Comparison of ENCODE assay signal across 25 cellular contexts in the genomic region with DNA sequence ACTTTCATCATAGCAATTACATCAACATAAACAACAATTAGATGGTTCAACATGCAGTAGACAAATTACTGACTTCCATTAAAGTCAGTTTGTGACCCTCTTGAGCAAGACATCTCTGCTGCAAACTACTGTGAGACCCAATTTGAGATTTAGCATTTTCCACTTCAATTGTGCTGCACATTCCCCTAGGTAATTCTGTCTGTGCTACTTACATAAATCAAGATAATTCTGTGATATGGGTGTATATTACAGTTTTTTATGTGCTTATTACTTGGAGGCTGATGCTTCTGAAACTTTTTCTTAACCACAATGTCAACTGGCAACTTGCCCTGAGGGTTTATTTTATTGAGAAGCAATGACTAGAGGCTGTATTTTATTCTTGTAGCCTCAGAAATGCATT.
"Had no signal": no experiment of that assay in that cellular context is flagged by ENCODE, and none has a peak within 500 bp of the region (broad histone marks: within the 10 kb centered on the region; RNA-seq: fewer than 3 reads in every experiment).

No MANE protein-coding gene starts in this region.

- H3K4me1 Mint-ChIP-seq: activated naive CD4-positive, alpha-beta T cell treated with anti-CD3 and anti-CD28 coated beads, Interleukin-2, amount 50 U/mL, for 24 hours; activated naive CD8-positive, alpha-beta T cell treated with anti-CD3 and anti-CD28 coated beads, Interleukin-2, amount 50 U/mL, for 24 hours; naive B cell; stimulated activated effector memory CD8-positive, alpha-beta T cell treated with anti-CD3 and anti-CD28 coated beads, Interleukin-12 subunit alpha, Interleukin-12 subunit beta, amount 100 ng/mL, for 72 hours had no signal

- ATAC-seq: activated naive CD8-positive, alpha-beta T cell treated with anti-CD3 and anti-CD28 coated beads, Interleukin-2, amount 50 U/mL, for 24 hours; gastroesophageal sphincter; pancreas; psoas muscle; stimulated activated effector memory CD8-positive, alpha-beta T cell treated with anti-CD3 and anti-CD28 coated beads, Interleukin-12 subunit alpha, Interleukin-12 subunit beta, amount 100 ng/mL, for 72 hours had no signal

- H3K79me2 ChIP-seq: hepatocyte had no signal

- H3K4me2 ChIP-seq: hepatocyte had no signal

- H3K9me3 ChIP-seq: gastroesophageal sphincter, left ventricle myocardium inferior, pancreas, psoas muscle, sigmoid colon, thoracic aorta had no signal

- H3K27me3 ChIP-seq: gastroesophageal sphincter, hepatocyte, pancreas, sigmoid colon had no signal

- H3K36me3 Mint-ChIP-seq: activated naive CD4-positive, alpha-beta T cell treated with anti-CD3 and anti-CD28 coated beads, Interleukin-2, amount 50 U/mL, for 24 hours; naive B cell; stimulated activated effector memory CD8-positive, alpha-beta T cell treated with anti-CD3 and anti-CD28 coated beads, Interleukin-12 subunit alpha, Interleukin-12 subunit beta, amount 100 ng/mL, for 72 hours had no signal

- H3K9me3 Mint-ChIP-seq: activated naive CD4-positive, alpha-beta T cell treated with anti-CD3 and anti-CD28 coated beads, Interleukin-2, amount 50 U/mL, for 24 hours; stimulated activated naive CD8-positive, alpha-beta T cell treated with anti-CD3 and anti-CD28 coated beads, Interleukin-15, Interleukin-2, amounts not matched to agents 100 ng/mL and 50 ng/mL, for 24 hours had no signal

- H3K27ac ChIP-seq: gastroesophageal sphincter, hepatocyte, left ventricle myocardium inferior, pancreas, psoas muscle, sigmoid colon, thoracic aorta, VCaP had no signal

- H3K4me3 Mint-ChIP-seq: activated naive CD4-positive, alpha-beta T cell treated with anti-CD3 and anti-CD28 coated beads, Interleukin-2, amount 50 U/mL, for 24 hours; activated naive CD8-positive, alpha-beta T cell treated with anti-CD3 and anti-CD28 coated beads, Interleukin-2, amount 50 U/mL, for 24 hours; naive B cell; stimulated activated effector memory CD8-positive, alpha-beta T cell treated with anti-CD3 and anti-CD28 coated beads, Interleukin-12 subunit alpha, Interleukin-12 subunit beta, amount 100 ng/mL, for 72 hours; stimulated activated naive CD8-positive, alpha-beta T cell treated with anti-CD3 and anti-CD28 coated beads, Interleukin-15, Interleukin-2, amounts not matched to agents 100 ng/mL and 50 ng/mL, for 24 hours had no signal

- H3K27ac Mint-ChIP-seq: activated naive CD4-positive, alpha-beta T cell treated with anti-CD3 and anti-CD28 coated beads, Interleukin-2, amount 50 U/mL, for 24 hours; activated naive CD8-positive, alpha-beta T cell treated with anti-CD3 and anti-CD28 coated beads, Interleukin-2, amount 50 U/mL, for 24 hours; stimulated activated effector memory CD8-positive, alpha-beta T cell treated with anti-CD3 and anti-CD28 coated beads, Interleukin-12 subunit alpha, Interleukin-12 subunit beta, amount 100 ng/mL, for 72 hours; stimulated activated naive CD8-positive, alpha-beta T cell treated with anti-CD3 and anti-CD28 coated beads, Interleukin-15, Interleukin-2, amounts not matched to agents 100 ng/mL and 50 ng/mL, for 24 hours had no signal

- H3K27me3 Mint-ChIP-seq: activated naive CD4-positive, alpha-beta T cell treated with anti-CD3 and anti-CD28 coated beads, Interleukin-2, amount 50 U/mL, for 24 hours; activated naive CD8-positive, alpha-beta T cell treated with anti-CD3 and anti-CD28 coated beads, Interleukin-2, amount 50 U/mL, for 24 hours; naive B cell; stimulated activated naive CD8-positive, alpha-beta T cell treated with anti-CD3 and anti-CD28 coated beads, Interleukin-15, Interleukin-2, amounts not matched to agents 100 ng/mL and 50 ng/mL, for 24 hours had no signal

- H2AFZ ChIP-seq: hepatocyte had no signal

- H3K36me3 ChIP-seq: gastroesophageal sphincter, left ventricle myocardium inferior, pancreas, sigmoid colon, thoracic aorta had no signal

- H3K4me3 ChIP-seq: gastroesophageal sphincter, hepatocyte, left ventricle myocardium inferior, lung, pancreas, psoas muscle, sigmoid colon, thoracic aorta had no signal

- DNase-seq: activated CD4-positive, alpha-beta T cell treated with anti-CD3 and anti-CD28 coated beads for 48 hours; activated CD4-positive, alpha-beta T cell treated with anti-CD3 and anti-CD28 coated beads, Interleukin-2, amount 50 U/mL, for 48 hours; activated CD8-positive, alpha-beta memory T cell treated with anti-CD3 and anti-CD28 coated beads, Interleukin-2, amount 50 U/mL, for 4 hours; activated naive CD8-positive, alpha-beta T cell treated with anti-CD3 and anti-CD28 coated beads, Interleukin-2, amount 50 U/mL, for 24 hours; activated T-cell treated with anti-CD3 and anti-CD28 coated beads, Interleukin-2, amount 50 U/mL, for 1 hour; amygdala; caudate nucleus; cortex of kidney; islet precursor cell; left ventricle myocardium inferior; naive B cell; pancreas; psoas muscle; sigmoid colon; small intestine; stimulated activated CD4-positive, alpha-beta T cell treated with anti-CD3 and anti-CD28 coated beads, Interleukin-4, amount 100 ng/mL, for 24 hours; trophoblast cell had no signal

- H3K4me1 ChIP-seq: gastroesophageal sphincter, left ventricle myocardium inferior, pancreas, psoas muscle, sigmoid colon had no signal
